In the genomic region with DNA sequence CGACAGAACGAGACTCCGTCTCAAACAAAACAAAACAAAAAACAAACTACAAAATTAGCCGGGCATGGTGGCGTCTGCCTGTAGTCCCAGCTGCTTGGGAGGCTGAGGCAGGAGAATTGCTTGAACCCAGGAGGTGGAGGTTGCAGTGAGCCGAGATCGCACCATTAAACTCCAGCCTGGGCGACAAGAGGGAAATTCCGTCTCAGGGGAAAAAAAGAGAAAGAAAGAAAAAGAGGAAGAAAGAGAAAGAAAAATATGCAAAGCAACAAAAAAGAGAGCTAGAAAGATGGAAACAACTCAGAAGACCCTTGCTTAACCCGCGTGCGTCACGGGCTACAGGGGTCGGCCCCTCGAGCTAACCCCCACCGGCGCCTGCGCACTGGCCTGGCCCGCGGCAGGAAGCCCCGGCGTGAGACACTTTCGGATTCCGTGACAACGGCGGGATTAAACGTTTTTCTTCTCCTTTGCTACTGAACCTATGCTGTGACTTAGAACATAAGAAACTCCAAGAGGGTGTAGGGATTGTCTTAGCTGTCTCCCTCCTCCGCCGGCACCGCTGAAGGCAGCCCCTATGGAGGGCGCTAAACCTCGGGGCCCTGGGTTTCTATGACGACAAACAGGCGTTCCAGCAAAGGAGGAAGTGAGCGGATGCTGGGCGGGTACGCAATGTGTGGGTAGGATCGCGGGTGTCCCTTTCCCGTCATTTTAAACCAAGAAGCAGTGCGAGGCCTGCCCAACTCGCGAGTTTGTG, we compare ENCODE assay signal across 1 cellular context.
A peak's percentile ranks its signal among the peaks of the same experiment; 100 is the strongest.
TF ChIP-seq lines count a peak whose summit lies in the region.

A gene with protein sequence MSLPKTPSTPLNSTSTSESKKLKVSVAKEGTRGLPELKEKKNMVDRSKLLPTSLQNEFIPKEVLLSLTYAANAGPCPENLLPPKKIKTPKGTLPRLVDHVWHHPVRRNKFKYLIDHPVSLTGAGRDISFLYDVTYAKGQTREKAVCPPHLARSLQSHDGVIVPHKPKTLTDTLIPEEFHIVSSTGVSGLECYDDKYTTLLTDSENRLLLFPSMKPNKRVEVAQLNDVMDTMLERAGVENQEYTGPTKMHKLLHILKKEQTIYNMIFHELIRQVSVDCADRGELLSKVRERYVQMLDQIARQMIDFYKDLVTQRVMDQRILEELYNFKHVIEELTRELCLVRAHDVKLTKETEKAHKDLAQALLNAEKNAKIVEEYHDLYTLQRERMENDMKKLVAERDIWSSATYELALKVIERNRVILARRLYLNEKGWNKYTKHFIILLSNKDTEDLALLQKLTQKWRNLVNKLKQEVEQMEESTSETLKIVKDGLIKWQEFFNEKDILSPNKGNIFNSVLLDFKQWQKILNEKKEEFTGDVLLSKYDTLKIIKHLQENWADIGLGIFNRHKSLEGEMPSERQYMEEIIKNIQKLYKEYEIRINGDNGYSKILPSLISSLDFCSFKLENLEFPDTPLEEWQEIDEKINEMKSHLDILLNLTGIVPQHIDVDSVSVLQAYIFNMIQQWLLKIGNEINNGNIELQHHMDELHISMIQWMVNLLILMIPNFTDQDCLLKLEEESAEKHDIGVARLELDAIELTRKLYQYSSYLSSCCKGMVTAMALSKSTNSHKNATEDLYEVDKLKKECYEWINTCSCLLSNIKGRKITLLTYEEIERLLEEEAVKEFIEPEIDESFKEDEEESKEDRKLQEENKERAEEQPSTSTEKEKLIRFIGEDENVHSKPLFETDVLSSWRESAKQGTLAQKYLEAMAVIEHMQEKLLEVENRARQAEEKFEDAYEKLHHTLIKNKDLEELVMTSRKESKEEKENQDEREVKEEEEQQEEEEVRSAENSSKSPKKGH (plus strand): TSS at position 630 of the 751 bp plus-strand sequence. CDS start 539 bp downstream, outside the sequence.

TF ChIP-seq in IMR-90, 13 proteins besides CTCF, POLR2A, EP300 and RAD21 (continued from another document):
- TF ChIP-seq, protein P1, sequence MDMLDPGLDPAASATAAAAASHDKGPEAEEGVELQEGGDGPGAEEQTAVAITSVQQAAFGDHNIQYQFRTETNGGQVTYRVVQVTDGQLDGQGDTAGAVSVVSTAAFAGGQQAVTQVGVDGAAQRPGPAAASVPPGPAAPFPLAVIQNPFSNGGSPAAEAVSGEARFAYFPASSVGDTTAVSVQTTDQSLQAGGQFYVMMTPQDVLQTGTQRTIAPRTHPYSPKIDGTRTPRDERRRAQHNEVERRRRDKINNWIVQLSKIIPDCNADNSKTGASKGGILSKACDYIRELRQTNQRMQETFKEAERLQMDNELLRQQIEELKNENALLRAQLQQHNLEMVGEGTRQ (IDR thresholded peaks at IDR 0.05; ENCODE audit: low read depth, low read length) = no peak
- TF ChIP-seq CEBPB (IDR thresholded peaks at IDR 0.05; ENCODE audit: low read depth, low read length) = peak; percentile 25; the same call in 1 of the 2 replicates
- TF ChIP-seq MAZ (IDR thresholded peaks at IDR 0.05; ENCODE audit: borderline replicate concordance, low read depth, low read length) = no peak
- no peak for TF ChIP-seq BHLHE40 (IDR thresholded peaks at IDR 0.05; ENCODE audit: low read depth, low read length)
- no peak for TF ChIP-seq RCOR1 (IDR thresholded peaks at IDR 0.05; ENCODE audit: insufficient replicate concordance, low read length)
- TF ChIP-seq SMC3 (IDR thresholded peaks at IDR 0.05; ENCODE audit: low read depth, low read length) = 0 out of 2 replicates have a peak, but pooled peaks have one; percentile 5
- TF ChIP-seq MAFK (IDR thresholded peaks at IDR 0.05; ENCODE audit: low read depth, low read length) = no peak
- TF ChIP-seq MXI1 (IDR thresholded peaks at IDR 0.05; ENCODE audit: borderline replicate concordance, low read depth, low read length) = peak; percentile 74; the same call in 1 of the 2 replicates
